12 cellular contexts compared by ENCODE assay signal in the genomic region with DNA sequence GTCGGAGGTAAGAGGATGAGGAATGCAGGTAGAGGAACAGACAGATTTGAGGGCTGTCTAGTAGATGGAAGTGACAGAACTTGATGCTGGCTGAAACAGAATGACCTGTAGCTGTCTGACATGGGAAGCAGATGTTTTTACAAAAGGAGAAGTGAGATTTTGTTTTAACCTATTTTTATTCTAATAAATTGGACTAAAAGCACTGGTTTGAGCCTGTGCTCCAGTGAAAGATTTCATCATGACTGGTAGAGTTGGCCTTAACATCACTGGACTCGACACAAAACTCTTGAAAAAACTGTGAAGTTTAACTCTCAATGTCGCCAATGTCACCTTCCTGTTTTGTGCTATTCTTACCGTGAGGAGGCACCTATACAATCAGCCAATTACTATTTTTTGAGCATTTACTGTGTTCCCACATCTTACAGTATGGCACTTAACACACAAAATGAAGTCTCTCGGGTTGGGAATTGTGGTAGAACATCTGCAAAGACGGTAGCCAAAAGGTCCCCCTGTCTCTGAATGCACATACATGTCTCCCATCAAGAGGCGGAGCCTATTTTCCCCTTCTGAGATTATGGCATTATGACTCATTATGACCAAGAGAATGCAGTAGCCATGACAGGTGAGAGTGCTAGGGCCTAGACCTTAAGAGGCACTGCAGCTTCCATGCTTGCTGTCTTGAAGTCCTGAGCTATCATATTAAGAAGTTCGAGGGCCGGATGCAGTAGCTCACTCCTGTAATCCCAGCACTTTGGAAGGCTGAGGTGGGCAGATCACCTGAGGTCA.
DNase-seq lines count a peak whose midpoint lies in the region; ATAC-seq and TF ChIP-seq lines count a peak whose summit lies in the region.
"Had no signal": no experiment of that assay in that cellular context is flagged by ENCODE, and none has a peak within 500 bp of the region (broad histone marks: within the 10 kb centered on the region; RNA-seq: fewer than 3 reads in every experiment).

No MANE protein-coding gene starts in this region.

- H3K4me3 Mint-ChIP-seq in activated naive CD8-positive, alpha-beta T cell treated with anti-CD3 and anti-CD28 coated beads, Interleukin-2, amount 50 U/mL, for 24 hours, result no peak overlapping the region
- H3K4me3 Mint-ChIP-seq: endodermal cell had no signal

- peaks cover 3% of the 10 kb centered on the region for H3K4me1 Mint-ChIP-seq in activated naive CD8-positive, alpha-beta T cell treated with anti-CD3 and anti-CD28 coated beads, Interleukin-2, amount 50 U/mL, for 24 hours
- H3K4me1 Mint-ChIP-seq: endodermal cell had no signal

- DNase-seq in A172 (ENCODE audit: low spot score) (peak; percentile 67), cerebellar cortex (ENCODE audit: low spot score) (no peak), NCI-H1694 treated with DMSO at 0.1 percent for 48 hours (lab: John Stamatoyannopoulos, UW) (no peak)
- no peak for DNase-seq in activated T-cell treated with anti-CD3 and anti-CD28 coated beads, Interleukin-2, amount 50 U/mL, for 1 hour
- no peak for DNase-seq in activated naive CD8-positive, alpha-beta T cell treated with anti-CD3 and anti-CD28 coated beads, Interleukin-2, amount 50 U/mL, for 24 hours
- DNase-seq: ACHN, endodermal cell, kidney, NCI-H345 had no signal

- no peaks in the 10 kb centered on the region for H3K9me3 ChIP-seq in OCI-LY3 (ENCODE audit: insufficient read depth, low read length)

- no peaks in the 10 kb centered on the region for H3K27me3 ChIP-seq in OCI-LY3 (ENCODE audit: low read depth, low read length)

- peak; percentile 57 for ATAC-seq in GM19043 (IDR thresholded peaks at IDR 0.05; ENCODE audit: low read depth, unreplicated experiment)
- peak; percentile 67 for ATAC-seq in HG02870 (IDR thresholded peaks at IDR 0.05; ENCODE audit: unreplicated experiment)
- ATAC-seq in activated naive CD8-positive, alpha-beta T cell treated with anti-CD3 and anti-CD28 coated beads, Interleukin-2, amount 50 U/mL, for 24 hours, result no peak

- peak overlapping the region; percentile 47 for H2AFZ ChIP-seq in OCI-LY3 (ENCODE audit: low read depth, low read length)

- no peaks in the 10 kb centered on the region for H4K20me1 ChIP-seq in OCI-LY3 (ENCODE audit: insufficient read depth, low read length)

- H3K36me3 ChIP-seq in OCI-LY3 (replicated peaks; ENCODE audit: low read depth, low read length), result no peaks in the 10 kb centered on the region

- H3K27ac ChIP-seq in OCI-LY3 (ENCODE audit: low read length), result peak overlapping the region; percentile 98

- H3K36me3 Mint-ChIP-seq in activated naive CD8-positive, alpha-beta T cell treated with anti-CD3 and anti-CD28 coated beads, Interleukin-2, amount 50 U/mL, for 24 hours (ENCODE audit: low read depth), result no peaks in the 10 kb centered on the region

- peaks cover 12% of the 10 kb centered on the region for H3K27me3 Mint-ChIP-seq in activated naive CD8-positive, alpha-beta T cell treated with anti-CD3 and anti-CD28 coated beads, Interleukin-2, amount 50 U/mL, for 24 hours

- peak overlapping the region; percentile 65; the same call in 1 of the 2 replicates for H3K9ac ChIP-seq in OCI-LY3 (ENCODE audit: low read length)

- peaks cover 54% of the 10 kb centered on the region for H3K4me1 ChIP-seq in OCI-LY3 (ENCODE audit: low read length)

- no peaks in the 10 kb centered on the region for H3K79me2 ChIP-seq in OCI-LY3 (ENCODE audit: low read length)

- no peaks in the 10 kb centered on the region for H3K9me3 Mint-ChIP-seq in activated naive CD8-positive, alpha-beta T cell treated with anti-CD3 and anti-CD28 coated beads, Interleukin-2, amount 50 U/mL, for 24 hours
- H3K9me3 Mint-ChIP-seq: endodermal cell had no signal

- H3K4me3 ChIP-seq in OCI-LY3 (ENCODE audit: low read length), result peak overlapping the region; percentile 51

- H3K27ac Mint-ChIP-seq in activated naive CD8-positive, alpha-beta T cell treated with anti-CD3 and anti-CD28 coated beads, Interleukin-2, amount 50 U/mL, for 24 hours, result no peak overlapping the region
- H3K27ac Mint-ChIP-seq: endodermal cell had no signal

- H3K4me2 ChIP-seq in OCI-LY3 (ENCODE audit: low read length), result peak overlapping the region; percentile 75

- no peak for TF ChIP-seq CTCF in OCI-LY3 (IDR thresholded peaks at IDR 0.05; ENCODE audit: low read depth, low read length)
